Comparison of ENCODE assay signal across 24 cellular contexts in genomic region chr15:42033214-42033873, GRCh38. TPM values are rescaled to one million over a fixed set of nuclear protein-coding genes. Genes with fewer than 3 reads are reported as not detected.
DNase-seq lines count a peak whose midpoint lies in the region; ATAC-seq and TF ChIP-seq lines count a peak whose summit lies in the region.
"Had no signal": no experiment of that assay in that cellular context is flagged by ENCODE, and none has a peak within 500 bp of the region (broad histone marks: within the 10 kb centered on the region; RNA-seq: fewer than 3 reads in every experiment).

No MANE protein-coding gene starts in this region.

- H3K36me3 Mint-ChIP-seq in activated T-helper 17 cell treated with anti-CD3 and anti-CD28 coated beads, Interleukin-2, amount 50 U/mL, for 72 hours (ENCODE audit: low read depth): no peaks in the 10 kb centered on the region
- H3K36me3 Mint-ChIP-seq: T-cell, type B pancreatic cell had no signal

- no peaks in the 10 kb centered on the region for H3K9me2 ChIP-seq in OCI-LY7 (ENCODE audit: insufficient read depth, low read length)

- DNase-seq in GM12865 (ENCODE audit: low read depth) (peak; percentile 60), NCI-H2107 (lab: John Stamatoyannopoulos, UW) (no peak), OCI-LY7 (ENCODE audit: low spot score) (no peak)
- DNase-seq: activated CD4-positive, alpha-beta T cell treated with anti-CD3 and anti-CD28 coated beads for 48 hours; activated CD8-positive, alpha-beta memory T cell treated with anti-CD3 and anti-CD28 coated beads, Interleukin-2, amount 50 U/mL, for 48 hours; DMS79; NCI-H146; NCI-H2171 treated with DMSO at 0.1 percent for 48 hours; NCI-H69; SHP77 treated with DMSO at 0.1 percent for 48 hours; sigmoid colon; stomach; T-cell had no signal

- H3K4me3 ChIP-seq in GM12865 (ENCODE audit: low read depth, low read length) (no peak overlapping the region), skeletal muscle tissue (ENCODE audit: low read length in 3 of 3) (no peak overlapping the region), OCI-LY7 (ENCODE audit: low read depth, low read length, poor library complexity, severe bottlenecking) (no peak overlapping the region)
- H3K4me3 ChIP-seq: esophagus muscularis mucosa, sigmoid colon, stomach had no signal

- H3K4me1 ChIP-seq in skeletal muscle tissue (ENCODE audit: control insufficient read depth in 3 of 3, insufficient read depth in 3 of 3, low read length in 3 of 3) (peaks cover 19 to 38% (median 32%) of the 10 kb centered on the region in 3 donors), OCI-LY7 (ENCODE audit: insufficient read depth, low read length, poor library complexity, severe bottlenecking) (peaks cover 28% of the 10 kb centered on the region)
- H3K4me1 ChIP-seq: parathyroid adenoma, sigmoid colon had no signal

- H3K36me3 ChIP-seq in skeletal muscle tissue (ENCODE audit: control insufficient read depth in 3 of 3, insufficient read depth in 3 of 3, low read length in 3 of 3): no peaks in the 10 kb centered on the region
- H3K36me3 ChIP-seq in OCI-LY7 (ENCODE audit: insufficient read depth, low read length): no peaks in the 10 kb centered on the region
- H3K36me3 ChIP-seq: esophagus muscularis mucosa, sigmoid colon, stomach had no signal

- peaks cover 10% of the 10 kb centered on the region for H3K4me1 Mint-ChIP-seq in activated T-helper 17 cell treated with anti-CD3 and anti-CD28 coated beads, Interleukin-2, amount 50 U/mL, for 72 hours
- H3K4me1 Mint-ChIP-seq: nephron had no signal

- H3K9me3 Mint-ChIP-seq in activated T-helper 17 cell treated with anti-CD3 and anti-CD28 coated beads, Interleukin-2, amount 50 U/mL, for 72 hours: no peaks in the 10 kb centered on the region
- H3K9me3 Mint-ChIP-seq: nephron, T-cell, type B pancreatic cell had no signal

- H3K9me3 ChIP-seq in skeletal muscle tissue (ENCODE audit: control insufficient read depth in 3 of 3, low read length in 3 of 3): no peaks in the 10 kb centered on the region
- H3K9me3 ChIP-seq in OCI-LY7 (ENCODE audit: low read length): peaks cover 6% of the 10 kb centered on the region; the same call in 1 of the 2 replicates
- H3K9me3 ChIP-seq: esophagus muscularis mucosa, sigmoid colon, stomach had no signal

- H3K27me3 ChIP-seq in skeletal muscle tissue (ENCODE audit: control insufficient read depth in 3 of 3, insufficient read depth in 3 of 3, low read length in 3 of 3): no peaks in the 10 kb centered on the region
- H3K27me3 ChIP-seq: esophagus muscularis mucosa, sigmoid colon, stomach had no signal

- no peaks in the 10 kb centered on the region for H4K20me1 ChIP-seq in OCI-LY7 (ENCODE audit: insufficient read depth, low read length)

- peak overlapping the region; percentile 11 for H3K4me3 Mint-ChIP-seq in activated T-helper 17 cell treated with anti-CD3 and anti-CD28 coated beads, Interleukin-2, amount 50 U/mL, for 72 hours
- H3K4me3 Mint-ChIP-seq: memory B cell, nephron, T-cell, type B pancreatic cell had no signal

- no peak overlapping the region for H3K4me2 ChIP-seq in OCI-LY7 (ENCODE audit: low read length)

- H3K27me3 Mint-ChIP-seq in activated T-helper 17 cell treated with anti-CD3 and anti-CD28 coated beads, Interleukin-2, amount 50 U/mL, for 72 hours: no peaks in the 10 kb centered on the region
- H3K27me3 Mint-ChIP-seq: memory B cell, T-cell had no signal

- intact Hi-C loops in OCI-LY7 (cut with micrococcal nuclease; ENCODE audit: unreplicated experiment): no loop called here

- ATAC-seq in GM19025 (IDR thresholded peaks at IDR 0.05; ENCODE audit: low read depth, unreplicated experiment): peak; percentile 46
- ATAC-seq in activated T-helper 17 cell treated with anti-CD3 and anti-CD28 coated beads, Interleukin-2, amount 50 U/mL, for 72 hours (replicated peaks): peak; percentile 68
- ATAC-seq in HG03565 (IDR thresholded peaks at IDR 0.05; ENCODE audit: unreplicated experiment): no peak
- ATAC-seq: T-cell had no signal

- POLR2A ChIA-PET in OCI-LY7 (lab: Charles Lee): no interaction called here

- peak overlapping the region; percentile 41 to 70 (median 57) for H3K9ac ChIP-seq in skeletal muscle tissue (ENCODE audit: low read depth in 1 of 3, low read length in 3 of 3)
- H3K9ac ChIP-seq: parathyroid adenoma had no signal

- H2AFZ ChIP-seq in OCI-LY7 (ENCODE audit: low read length): no peak overlapping the region
- H2AFZ ChIP-seq: parathyroid adenoma had no signal

- CTCF ChIA-PET in OCI-LY7 (lab: Charles Lee; ENCODE audit: unreplicated experiment): no interaction called here

- H3K79me2 ChIP-seq in OCI-LY7 (ENCODE audit: insufficient read depth, low read depth, low read length): no peaks in the 10 kb centered on the region
- H3K79me2 ChIP-seq: parathyroid adenoma had no signal

- peak overlapping the region; percentile 15 for H3K27ac Mint-ChIP-seq in activated T-helper 17 cell treated with anti-CD3 and anti-CD28 coated beads, Interleukin-2, amount 50 U/mL, for 72 hours
- H3K27ac Mint-ChIP-seq: memory B cell, nephron, T-cell, type B pancreatic cell had no signal

- TF ChIP-seq CTCF in GM12865 (IDR thresholded peaks at IDR 0.05; ENCODE audit: insufficient read depth, low read depth, low read length, missing control alignments) (no peak), OCI-LY7 (conservative IDR thresholded peaks at IDR 0.05; ENCODE audit: low read length) (no peak)

- no TSS peak for BruUV-seq in OCI-LY7 (replicated peaks; lab: Mats Ljungman, UMichigan)

- peak overlapping the region; percentile 87 for H3K27ac ChIP-seq in skeletal muscle tissue (ENCODE audit: low read depth, low read length)
- no peak overlapping the region for H3K27ac ChIP-seq in OCI-LY7 (ENCODE audit: low read depth, low read length, poor library complexity, severe bottlenecking)
- H3K27ac ChIP-seq: esophagus muscularis mucosa, parathyroid adenoma, sigmoid colon, stomach had no signal

RNA-seq across cellular contexts. Expression of gene PLA2G4E, which starts 12.5 kb away (rescaled TPM):
- total RNA-seq in activated T-helper 17 cell treated with anti-CD3 and anti-CD28 coated beads, Interleukin-2, amount 50 U/mL, for 72 hours: under 1 TPM in 1 of 2 donors, not detected in 1; 0.13 TPM
- 0.52 TPM for total RNA-seq in skeletal muscle tissue
- total RNA-seq in OCI-LY7 (2014; rRNA removed; shearing (Covaris generic)): not detected in 2 replicates
- not detected in 2 replicates for total RNA-seq in OCI-LY7 (2022)
- total RNA-seq: astrocyte, esophagus muscularis mucosa, glomerular endothelial cell, sigmoid colon, stomach, T-cell had no signal
